8 cellular contexts compared by ENCODE assay signal in the genomic region with DNA sequence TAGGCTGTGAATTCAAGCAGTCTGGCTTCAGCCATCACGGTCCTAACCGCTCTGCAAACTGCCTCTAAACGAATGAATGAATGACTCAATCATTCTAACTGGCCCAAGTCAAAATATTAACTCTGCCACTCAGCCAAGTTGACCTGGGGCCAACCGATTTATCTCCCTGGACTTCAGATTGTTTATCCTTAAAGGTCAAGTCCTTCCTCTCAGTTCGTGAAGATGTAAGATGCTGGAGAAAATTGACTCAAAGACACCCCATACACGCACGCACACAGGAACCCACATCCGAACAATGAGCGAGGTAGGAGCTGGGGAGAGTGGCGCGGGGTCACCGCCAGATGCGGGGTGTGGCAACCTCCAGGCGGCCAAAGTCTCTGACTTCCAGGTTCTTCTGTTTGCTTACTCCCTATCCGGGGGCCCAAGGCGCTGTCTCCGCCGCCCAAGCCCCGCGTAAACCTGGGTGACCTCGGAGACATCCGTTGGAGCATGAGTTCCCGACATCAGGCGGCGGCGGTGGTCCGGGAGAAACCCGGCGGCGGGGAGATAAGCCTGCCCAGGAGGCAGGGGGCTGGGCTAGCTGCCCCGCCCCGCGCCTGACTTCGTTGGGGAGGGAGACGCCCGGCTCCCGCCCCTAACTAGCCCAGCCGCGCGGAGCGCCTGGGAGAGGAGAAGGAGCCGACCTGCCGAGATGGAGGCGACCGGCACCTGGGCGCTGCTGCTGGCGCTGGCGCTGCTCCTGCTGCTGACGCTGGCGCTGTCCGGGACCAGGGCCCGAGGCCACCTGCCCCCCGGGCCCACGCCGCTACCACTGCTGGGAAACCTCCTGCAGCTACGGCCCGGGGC.
DNase-seq lines count a peak whose midpoint lies in the region; ATAC-seq lines count a peak whose summit lies in the region.

A gene with protein sequence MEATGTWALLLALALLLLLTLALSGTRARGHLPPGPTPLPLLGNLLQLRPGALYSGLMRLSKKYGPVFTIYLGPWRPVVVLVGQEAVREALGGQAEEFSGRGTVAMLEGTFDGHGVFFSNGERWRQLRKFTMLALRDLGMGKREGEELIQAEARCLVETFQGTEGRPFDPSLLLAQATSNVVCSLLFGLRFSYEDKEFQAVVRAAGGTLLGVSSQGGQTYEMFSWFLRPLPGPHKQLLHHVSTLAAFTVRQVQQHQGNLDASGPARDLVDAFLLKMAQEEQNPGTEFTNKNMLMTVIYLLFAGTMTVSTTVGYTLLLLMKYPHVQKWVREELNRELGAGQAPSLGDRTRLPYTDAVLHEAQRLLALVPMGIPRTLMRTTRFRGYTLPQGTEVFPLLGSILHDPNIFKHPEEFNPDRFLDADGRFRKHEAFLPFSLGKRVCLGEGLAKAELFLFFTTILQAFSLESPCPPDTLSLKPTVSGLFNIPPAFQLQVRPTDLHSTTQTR (plus strand): TSS at position 646 of the 846 bp plus-strand sequence. CDS start 46 bp downstream, at position 692.

- H3K4me3 ChIP-seq in iPS DF 6.9 (ENCODE audit: low read length) = peak within 1 kb of the TSS; percentile 82

- no peaks in the 10 kb centered on the region for H3K27me3 ChIP-seq in iPS DF 6.9 (ENCODE audit: control insufficient read depth, insufficient read depth, low read length)

- H3K36me3 ChIP-seq in iPS DF 6.9 (ENCODE audit: control insufficient read depth, insufficient read depth, low read length) = peaks cover 6% of the 10 kb centered on the region

- peak within 1 kb of the TSS; percentile 12 for H3K27ac ChIP-seq in iPS DF 6.9 (ENCODE audit: low read length)

- WGBS in iPS DF 6.9 (ENCODE audit: insufficient coverage, insufficient read length) = no CpG with 5 or more reads among the region's 57 CpGs

- peak; percentile 13 for DNase-seq in NOMO-1 treated with DMSO at 0.1 percent for 48 hours (lab: John Stamatoyannopoulos, UW; ENCODE audit: unreplicated experiment)
- no peak for DNase-seq in NOMO-1 treated with dmso at 0.1 percent for 144 hours (lab: John Stamatoyannopoulos, UW; ENCODE audit: unreplicated experiment)
- DNase-seq in activated T-cell treated with anti-CD3 and anti-CD28 coated beads, Interleukin-2, amount 50 U/mL, for 48 hours = peak; percentile 39 to 44
- DNase-seq in iPS DF 6.9 (ENCODE audit: low read depth, low spot score) = no peak
- peak; percentile 25 for DNase-seq in stimulated activated CD4-positive, alpha-beta T cell treated with anti-CD3 and anti-CD28 coated beads, Interleukin-4, amount 100 ng/mL, for 1 hour

- H3K9me3 ChIP-seq in iPS DF 6.9 (ENCODE audit: control insufficient read depth, insufficient read depth, low read length) = no peaks in the 10 kb centered on the region

- ATAC-seq in HG02763 (IDR thresholded peaks at IDR 0.05; ENCODE audit: unreplicated experiment) (no peak), HG03159 (IDR thresholded peaks at IDR 0.05; ENCODE audit: unreplicated experiment) (no peak), HG03095 (IDR thresholded peaks at IDR 0.05; ENCODE audit: unreplicated experiment) (no peak)

- peaks cover 5% of the 10 kb centered on the region for H3K4me1 ChIP-seq in iPS DF 6.9 (ENCODE audit: control insufficient read depth, insufficient read depth, low read length)

Comparison
In these comparisons a context has a peak if more than half of its experiments do, and no peak if none do; other contexts are left out.
1. DNase-seq: peak in NOMO-1 treated with DMSO at 0.1 percent for 48 hours (single experiment), activated T-cell treated with anti-CD3 and anti-CD28 coated beads, Interleukin-2, amount 50 U/mL, for 48 hours (2 of 2) and stimulated activated CD4-positive, alpha-beta T cell treated with anti-CD3 and anti-CD28 coated beads, Interleukin-4, amount 100 ng/mL, for 1 hour (single experiment); none in NOMO-1 treated with dmso at 0.1 percent for 144 hours (single experiment) and iPS DF 6.9 (single experiment).